15 cellular contexts compared by ENCODE assay signal in the genomic region with DNA sequence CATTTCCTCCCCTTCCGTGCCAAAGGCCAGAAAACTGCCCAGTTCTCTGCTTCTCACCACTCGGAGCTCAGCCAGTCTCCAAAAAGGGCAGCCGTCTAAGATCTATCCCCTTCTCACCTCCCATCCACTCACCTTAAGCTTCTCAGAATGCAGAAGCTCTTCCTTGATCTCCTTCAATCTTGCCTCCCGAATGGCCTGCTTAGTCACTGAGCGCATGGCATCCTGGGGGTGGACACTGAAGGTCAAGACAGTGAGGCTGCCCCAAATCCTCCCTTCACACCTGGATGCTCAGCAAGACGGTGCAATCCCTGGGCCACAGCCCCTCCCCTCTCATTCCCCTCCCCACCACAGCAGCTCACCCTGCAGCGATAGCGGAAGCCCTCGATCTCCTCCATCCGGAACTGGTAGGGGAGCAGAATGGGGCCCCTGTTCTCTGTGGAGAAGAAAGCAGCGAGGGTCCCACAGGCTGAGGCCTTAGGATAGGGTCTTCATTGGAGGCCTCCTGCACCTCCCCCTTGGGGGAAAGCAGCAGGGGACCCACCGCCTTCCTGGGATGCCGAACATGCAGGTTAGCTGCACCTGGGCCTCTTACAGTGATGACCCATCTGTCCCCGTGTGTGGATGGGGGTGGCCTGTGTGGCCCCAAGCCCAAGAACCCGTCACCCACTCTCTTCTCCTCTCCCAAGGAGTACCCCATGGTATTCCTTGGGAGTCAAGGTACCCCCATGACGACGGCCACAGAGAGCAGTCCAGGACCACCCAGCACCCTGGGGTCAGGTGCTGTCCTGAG. TPM values are rescaled to one million over a fixed set of nuclear protein-coding genes. Genes with fewer than 3 reads are reported as not detected.
DNase-seq lines count a peak whose midpoint lies in the region; ATAC-seq and TF ChIP-seq lines count a peak whose summit lies in the region.
"Had no signal": no experiment of that assay in that cellular context is flagged by ENCODE, and none has a peak within 500 bp of the region (broad histone marks: within the 10 kb centered on the region; RNA-seq: fewer than 3 reads in every experiment).

No MANE protein-coding gene starts in this region.

- no peak for DNase-seq in AG04450 (ENCODE audit: low read depth, low spot score)
- DNase-seq in CD14-positive monocyte (ENCODE audit: low spot score), result no peak
- DNase-seq in activated naive CD8-positive, alpha-beta T cell treated with anti-CD3 and anti-CD28 coated beads for 36 hours, result no peak
- DNase-seq in left lobe of liver (ENCODE audit: low spot score), result peak; percentile 35
- DNase-seq in stimulated activated naive B cell treated with anti-CD40 and anti-IgM and Interleukin-4, amounts not matched to agents 10 μg/mL and 1 μg/mL and 100 μg/mL, for 72 hours, result no peak
- no peak for DNase-seq in NCI-H82 (lab: John Stamatoyannopoulos, UW)
- DNase-seq in NCI-H1436 (lab: John Stamatoyannopoulos, UW), result no peak
- DNase-seq: COR-L47, Karpas-422, MM.1S, NCI-H1105, NCI-H2029, NCI-H510A, SIG-M5 had no signal

- TF ChIP-seq CTCF in AG04450 (IDR thresholded peaks at IDR 0.05; ENCODE audit: low read depth, low read length) (no peak), CD14-positive monocyte (IDR thresholded peaks at IDR 0.05) (no peak)

- H3K27ac ChIP-seq in AG04450 (ENCODE audit: low read depth, low read length), result peak overlapping the region; percentile 2
- H3K27ac ChIP-seq: BLaER1 treated with 17β-estradiol and CSF1 and Interleukin-3, amounts not matched to agents 10 nM and 100 nM had no signal

- H3K27me3 Mint-ChIP-seq in CD14-positive monocyte (ENCODE audit: low read depth in 3 of 3), result peaks cover 0 to 2% (median 0%) of the 10 kb centered on the region in 3 donors
- H3K27me3 Mint-ChIP-seq in activated naive CD8-positive, alpha-beta T cell treated with anti-CD3 and anti-CD28 coated beads for 36 hours, result no peaks in the 10 kb centered on the region
- no peaks in the 10 kb centered on the region for H3K27me3 Mint-ChIP-seq in stimulated activated naive B cell treated with anti-CD40 and anti-IgM and Interleukin-4, amounts not matched to agents 10 μg/mL and 1 μg/mL and 100 μg/mL, for 72 hours

- POLR2A ChIA-PET in AG04450 (lab: Yijun Ruan, JAX), result no interaction called here

- peak; percentile 10 for ATAC-seq in left lobe of liver
- no peak for ATAC-seq in stimulated activated naive B cell treated with anti-CD40 and anti-IgM and Interleukin-4, amounts not matched to agents 10 μg/mL and 1 μg/mL and 100 μg/mL, for 72 hours (replicated peaks)

- H3K9me3 ChIP-seq in AG04450 (ENCODE audit: control insufficient read depth, insufficient read depth, low read length), result peaks cover 4% of the 10 kb centered on the region; the same call in 1 of the 2 replicates
- H3K9me3 ChIP-seq: BLaER1 treated with 17β-estradiol and CSF1 and Interleukin-3, amounts not matched to agents 10 nM and 100 nM had no signal

- H3K4me3 ChIP-seq in AG04450 (ENCODE audit: low read depth, low read length), result no peak overlapping the region
- H3K4me3 ChIP-seq: BLaER1 treated with 17β-estradiol and CSF1 and Interleukin-3, amounts not matched to agents 10 nM and 100 nM had no signal

- H3K9me3 Mint-ChIP-seq in CD14-positive monocyte, result peaks cover 0 to 3% (median 0%) of the 10 kb centered on the region in 7 donors
- no peaks in the 10 kb centered on the region for H3K9me3 Mint-ChIP-seq in activated naive CD8-positive, alpha-beta T cell treated with anti-CD3 and anti-CD28 coated beads for 36 hours
- no peaks in the 10 kb centered on the region for H3K9me3 Mint-ChIP-seq in stimulated activated naive B cell treated with anti-CD40 and anti-IgM and Interleukin-4, amounts not matched to agents 10 μg/mL and 1 μg/mL and 100 μg/mL, for 72 hours

- intact Hi-C loops in CD14-positive monocyte (cut with micrococcal nuclease), result no loop called here

- H3K27me3 ChIP-seq in AG04450 (ENCODE audit: control insufficient read depth, insufficient read depth, low read length), result no peaks in the 10 kb centered on the region
- H3K27me3 ChIP-seq: BLaER1 treated with 17β-estradiol and CSF1 and Interleukin-3, amounts not matched to agents 10 nM and 100 nM had no signal

- peaks cover 24% of the 10 kb centered on the region for H3K4me1 Mint-ChIP-seq in CD14-positive monocyte
- peaks cover 41% of the 10 kb centered on the region for H3K4me1 Mint-ChIP-seq in activated naive CD8-positive, alpha-beta T cell treated with anti-CD3 and anti-CD28 coated beads for 36 hours
- peaks cover 21 to 32% of the 10 kb centered on the region in 2 donors for H3K4me1 Mint-ChIP-seq in stimulated activated naive B cell treated with anti-CD40 and anti-IgM and Interleukin-4, amounts not matched to agents 10 μg/mL and 1 μg/mL and 100 μg/mL, for 72 hours

- H3K36me3 Mint-ChIP-seq in CD14-positive monocyte, result peaks cover 82 to 86% of the 10 kb centered on the region in 2 donors
- H3K36me3 Mint-ChIP-seq in activated naive CD8-positive, alpha-beta T cell treated with anti-CD3 and anti-CD28 coated beads for 36 hours, result peaks cover 64% of the 10 kb centered on the region
- peaks cover 60 to 71% of the 10 kb centered on the region in 2 donors for H3K36me3 Mint-ChIP-seq in stimulated activated naive B cell treated with anti-CD40 and anti-IgM and Interleukin-4, amounts not matched to agents 10 μg/mL and 1 μg/mL and 100 μg/mL, for 72 hours

- H3K27ac Mint-ChIP-seq in CD14-positive monocyte, result peak overlapping the region in 6 of 7 donors; percentile 21 to 73 (median 30)
- peak overlapping the region; percentile 18 for H3K27ac Mint-ChIP-seq in activated naive CD8-positive, alpha-beta T cell treated with anti-CD3 and anti-CD28 coated beads for 36 hours
- no peak overlapping the region for H3K27ac Mint-ChIP-seq in stimulated activated naive B cell treated with anti-CD40 and anti-IgM and Interleukin-4, amounts not matched to agents 10 μg/mL and 1 μg/mL and 100 μg/mL, for 72 hours

- peak overlapping the region in 1 of 2 donors; percentile 43 for H3K4me3 Mint-ChIP-seq in CD14-positive monocyte
- no peak overlapping the region for H3K4me3 Mint-ChIP-seq in activated naive CD8-positive, alpha-beta T cell treated with anti-CD3 and anti-CD28 coated beads for 36 hours
- no peak overlapping the region for H3K4me3 Mint-ChIP-seq in stimulated activated naive B cell treated with anti-CD40 and anti-IgM and Interleukin-4, amounts not matched to agents 10 μg/mL and 1 μg/mL and 100 μg/mL, for 72 hours

- CTCF ChIA-PET in AG04450 (lab: Charles Lee), result no interaction called here

RNA-seq across cellular contexts. Expression of gene DDX56, which starts 4.7 kb away (rescaled TPM):
- 45.9 and 52.6 TPM in 2 replicates for polyA plus RNA-seq in AG04450 (2011; rRNA removed)
- polyA minus RNA-seq in AG04450 (2011; rRNA and poly(A)+ RNA removed), result 46.6 and 62.9 TPM in 2 replicates
- 10 to 100 TPM; 32.2 to 33.9 TPM for polyA plus RNA-seq in CD14-positive monocyte
- 100 to 1,000 TPM; 142 to 154 TPM for total RNA-seq in activated naive CD8-positive, alpha-beta T cell treated with anti-CD3 and anti-CD28 coated beads for 36 hours
- total RNA-seq in left lobe of liver, result 32.9 TPM

RNA-seq across cellular contexts. Expression of gene TMED4, which starts 13.1 kb away (rescaled TPM):
- polyA plus RNA-seq in AG04450 (2011; rRNA removed) (76.4 and 78.4 TPM in 2 replicates), CD14-positive monocyte (10 to 100 TPM; 45.7 to 49.0 TPM)
- 51.1 and 62.2 TPM in 2 replicates for polyA minus RNA-seq in AG04450 (2011; rRNA and poly(A)+ RNA removed)
- total RNA-seq in activated naive CD8-positive, alpha-beta T cell treated with anti-CD3 and anti-CD28 coated beads for 36 hours, result 10 to 100 TPM; 70.3 to 70.8 TPM
- total RNA-seq in left lobe of liver, result 45.5 TPM

RNA-seq across cellular contexts. Expression of gene NPC1L1, which starts 27.8 kb away (rescaled TPM):
- polyA plus RNA-seq in AG04450 (2011; rRNA removed), result 0.36 and 0.42 TPM in 2 replicates
- 0.17 and 0.37 TPM in 2 replicates for polyA minus RNA-seq in AG04450 (2011; rRNA and poly(A)+ RNA removed)
- polyA plus RNA-seq in CD14-positive monocyte, result not detected
- not detected for total RNA-seq in activated naive CD8-positive, alpha-beta T cell treated with anti-CD3 and anti-CD28 coated beads for 36 hours
- total RNA-seq in left lobe of liver, result 21.1 TPM

RNA-seq across cellular contexts. Expression of gene OGDH, which starts 37.5 kb away (rescaled TPM):
- 35.8 and 38.6 TPM in 2 replicates for polyA plus RNA-seq in AG04450 (2011; rRNA removed)
- 72.7 and 88.1 TPM in 2 replicates for polyA minus RNA-seq in AG04450 (2011; rRNA and poly(A)+ RNA removed)
- 10 to 100 TPM; 41.0 to 49.9 TPM for polyA plus RNA-seq in CD14-positive monocyte
- total RNA-seq in activated naive CD8-positive, alpha-beta T cell treated with anti-CD3 and anti-CD28 coated beads for 36 hours, result 10 to 100 TPM; 75.8 to 77.9 TPM
- 50.9 TPM for total RNA-seq in left lobe of liver

Comparison
In these comparisons a context has a peak if more than half of its experiments do, and no peak if none do; other contexts are left out.
1. RNA of gene NPC1L1, which starts 27.8 kb away (total RNA-seq): 21.1 TPM in left lobe of liver (single experiment); not detected in activated naive CD8-positive, alpha-beta T cell treated with anti-CD3 and anti-CD28 coated beads for 36 hours; every median in the first group is over 10 times any median in the second.